Comparison of ENCODE assay signal across 29 cellular contexts in the genomic region with DNA sequence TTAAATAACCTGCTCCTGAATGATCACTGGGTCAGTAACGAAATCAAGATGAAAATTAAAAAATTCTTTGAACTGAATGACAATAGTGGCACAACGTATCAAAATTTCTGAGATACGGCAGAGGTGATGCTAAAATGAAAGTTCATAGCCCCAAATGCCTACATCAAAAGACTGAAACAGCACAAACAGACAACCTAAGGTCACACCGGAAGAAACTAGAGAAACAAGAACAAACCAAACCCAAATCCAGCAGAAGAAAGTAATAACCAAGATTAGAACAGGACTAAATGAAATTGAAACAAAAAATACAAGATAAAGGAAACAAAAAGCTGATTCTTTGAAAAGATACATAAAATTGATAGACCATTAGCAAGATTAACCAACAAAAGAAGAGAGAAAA.
"Had no signal": no experiment of that assay in that cellular context is flagged by ENCODE, and none has a peak within 500 bp of the region (broad histone marks: within the 10 kb centered on the region; RNA-seq: fewer than 3 reads in every experiment).

No MANE protein-coding gene starts in this region.

- H3K4me1 ChIP-seq: colonic mucosa, esophagus muscularis mucosa, esophagus squamous epithelium, gastrocnemius medialis, gastroesophageal sphincter, heart left ventricle, heart right ventricle had no signal

- H3K4me3 Mint-ChIP-seq: dendritic cell treated with granulocyte-macrophage colony-stimulating factor and Interleukin-4, amounts not matched to agents 40 ng/mL and 50 ng/mL, for 4 days; effector memory CD8-positive, alpha-beta T cell; endodermal cell had no signal

- H3K36me3 ChIP-seq: colonic mucosa, esophagus muscularis mucosa, esophagus squamous epithelium, gastrocnemius medialis, gastroesophageal sphincter, heart left ventricle, heart right ventricle had no signal

- ATAC-seq: effector memory CD8-positive, alpha-beta T cell; esophagus mucosa; foreskin keratinocyte; gastrocnemius medialis; gastroesophageal sphincter; heart left ventricle; heart right ventricle had no signal

- H3K27me3 Mint-ChIP-seq: dendritic cell treated with granulocyte-macrophage colony-stimulating factor and Interleukin-4, amounts not matched to agents 40 ng/mL and 50 ng/mL, for 4 days had no signal

- H3K9me3 ChIP-seq: colonic mucosa, esophagus muscularis mucosa, esophagus squamous epithelium, gastrocnemius medialis, gastroesophageal sphincter had no signal

- FAIRE-seq: colon, endometrium, endothelial cell of umbilical vein, frontal cortex had no signal

- H3K4me3 ChIP-seq: colonic mucosa, coronary artery, dorsolateral prefrontal cortex, esophagus muscularis mucosa, esophagus squamous epithelium, gastrocnemius medialis, gastroesophageal sphincter, heart left ventricle, heart right ventricle had no signal

- H3K27me3 ChIP-seq: colonic mucosa, dorsolateral prefrontal cortex, esophagus muscularis mucosa, esophagus squamous epithelium, foreskin keratinocyte, gastrocnemius medialis, gastroesophageal sphincter, heart left ventricle, heart right ventricle had no signal

- H3K9me3 Mint-ChIP-seq: effector memory CD8-positive, alpha-beta T cell had no signal

- H3K27ac Mint-ChIP-seq: dendritic cell treated with granulocyte-macrophage colony-stimulating factor and Interleukin-4, amounts not matched to agents 40 ng/mL and 50 ng/mL, for 4 days; endodermal cell had no signal

- H3K4me1 Mint-ChIP-seq: endodermal cell had no signal

- H3K27ac ChIP-seq: colonic mucosa, coronary artery, dorsolateral prefrontal cortex, epithelial cell of prostate, esophagus muscularis mucosa, esophagus squamous epithelium, foreskin keratinocyte, gastrocnemius medialis, gastroesophageal sphincter, heart left ventricle, heart right ventricle had no signal

- DNase-seq: colonic mucosa; cortex of kidney; dermis blood vessel endothelial cell; dorsolateral prefrontal cortex; effector CD4-positive, alpha-beta T cell; effector CD8-positive, alpha-beta T cell; effector memory CD4-positive, alpha-beta T cell; effector memory CD8-positive, alpha-beta T cell; endodermal cell; erythroblast; esophagus squamous epithelium; foreskin fibroblast; foreskin keratinocyte; foreskin melanocyte; gastrocnemius medialis; glutamatergic neuron; head of caudate nucleus; heart left ventricle; heart right ventricle had no signal
